8 cellular contexts compared by ENCODE assay signal in genomic region chr19:19865750-19866598, GRCh38. TPM values are rescaled to one million over a fixed set of nuclear protein-coding genes. Genes with fewer than 3 reads are reported as not detected.
DNase-seq lines count a peak whose midpoint lies in the region; ATAC-seq and TF ChIP-seq lines count a peak whose summit lies in the region.

TSS of gene ZNF253 (plus strand) at chr19:19865882. CDS start at chr19:19865997, 115 bp downstream.

- TF ChIP-seq POLR2A in adrenal gland (IDR thresholded peaks at IDR 0.05): peak; percentile 96 to 98

- ATAC-seq in HG02759 (IDR thresholded peaks at IDR 0.05; ENCODE audit: unreplicated experiment) (peak; percentile 96), T-cell (replicated peaks in 1 of 4) (peak; percentile 93 to 97 (median 95)), heart right ventricle (peak; percentile 99 to 100 (median 99))

- H3K9me3 Mint-ChIP-seq in T-cell (no peaks in the 10 kb centered on the region), type B pancreatic cell (peaks cover 4% of the 10 kb centered on the region)

- no peaks in the 10 kb centered on the region for H3K27me3 ChIP-seq in adrenal gland
- peaks cover 0 to 2% (median under 1%) of the 10 kb centered on the region in 7 donors for H3K27me3 ChIP-seq in heart right ventricle

- H3K36me3 Mint-ChIP-seq in T-cell (no peaks in the 10 kb centered on the region), type B pancreatic cell (peaks cover 34% of the 10 kb centered on the region)

- H3K4me1 ChIP-seq in adrenal gland (replicated peaks in 1 of 2) (peaks cover 19 to 28% of the 10 kb centered on the region in 2 donors), heart right ventricle (peaks cover 0 to 50% (median 32%) of the 10 kb centered on the region in 9 donors)

- TF ChIP-seq CTCF in GM12864 (IDR thresholded peaks at IDR 0.05; ENCODE audit: low read depth, low read length, missing control alignments) (no peak), adrenal gland (IDR thresholded peaks at IDR 0.05) (no peak), heart right ventricle (IDR thresholded peaks at IDR 0.05) (no peak), type B pancreatic cell (conservative IDR thresholded peaks at IDR 0.05) (no peak)

- H3K4me1 Mint-ChIP-seq in T-cell (peaks cover 30 to 43% (median 38%) of the 10 kb centered on the region in 3 donors), type B pancreatic cell (ENCODE audit: unreplicated experiment) (peaks cover 7% of the 10 kb centered on the region)

- H3K27ac Mint-ChIP-seq in T-cell: peak within 1 kb of the TSS; percentile 97 to 99
- H3K27ac Mint-ChIP-seq in type B pancreatic cell: peak within 1 kb of the TSS; percentile 100

- H3K36me3 ChIP-seq in adrenal gland (replicated peaks in 1 of 2): no peaks in the 10 kb centered on the region
- H3K36me3 ChIP-seq in heart right ventricle: no peaks in the 10 kb centered on the region

- H3K27ac ChIP-seq in adrenal gland (peak within 1 kb of the TSS; percentile 89 to 94 (median 92)), heart right ventricle (peak within 1 kb of the TSS; percentile 85 to 98 (median 92))

- WGBS in adrenal gland, 4 donors: 0 to 1% (median 0%) methylated on average over 32 to 43 of the region's 43 CpGs
- WGBS in heart right ventricle, 2 donors: 0 to 1% methylated on average over 43 of the region's 43 CpGs

- DNase-seq in GM12864 (ENCODE audit: low read depth) (peak; percentile 93), NCI-H1436 (lab: John Stamatoyannopoulos, UW) (peak; percentile 96), T-cell (peak; percentile 89 to 97 (median 95)), adrenal gland (peak; percentile 96 to 99 (median 98)), heart right ventricle (peak; percentile 96 to 99), pons (ENCODE audit: low spot score) (peak; percentile 99), type B pancreatic cell (ENCODE audit: extremely low spot score, unreplicated experiment) (peak; percentile 96)

- H3K4me3 Mint-ChIP-seq in T-cell (peak within 1 kb of the TSS; percentile 99 to 100 (median 100)), type B pancreatic cell (peak within 1 kb of the TSS; percentile 100)

- CTCF ChIA-PET in T-cell (lab: Charles Lee): interaction anchor here in 1 of 2 donors (0.5 to 1.8 kb wide), 6 partner anchors 20 to 1637 kb away, joined by 3 to 5 read pairs (median 4); partner anchors contain the start of gene ZNF93

- H3K4me3 ChIP-seq in GM12864 (ENCODE audit: low read depth, low read length) (peak within 1 kb of the TSS; percentile 98), adrenal gland (peak within 1 kb of the TSS; percentile 37 to 92 (median 82)), heart right ventricle (peak within 1 kb of the TSS; percentile 58 to 90 (median 72))

- H3K27me3 Mint-ChIP-seq in T-cell: no peaks in the 10 kb centered on the region
- no peaks in the 10 kb centered on the region for H3K27me3 Mint-ChIP-seq in type B pancreatic cell

- H3K9me3 ChIP-seq in adrenal gland (replicated peaks in 1 of 3): no peaks in the 10 kb centered on the region
- H3K9me3 ChIP-seq in heart right ventricle: peaks cover 0 to 28% (median 0%) of the 10 kb centered on the region in 11 donors

- intact Hi-C loops in adrenal gland (cut with DNase I) (no loop called here), heart right ventricle (cut with DNase I) (loop anchor here in 5 of 10 donors (5.0 kb wide), 3 partner anchors 36 to 134 kb away; partner anchors contain the start of genes ZNF93 (in 3 of the 5), ZNF506 (in 2 of the 5) and ZNF14 (in 1 of the 5))

- POLR2A ChIA-PET in T-cell (lab: Charles Lee): interaction anchor here (0.6 to 4.0 kb wide), 11 partner anchors 44 to 1278 kb away, joined by 3 to 27 read pairs (median 5); partner anchors contain the start of genes ZNF506 (in 2 of the 2) and ZNF682 (in 1 of the 2)

RNA-seq across cellular contexts. Expression of gene ZNF253, which starts in this region (rescaled TPM):
- total RNA-seq in T-cell: 10 to 100 TPM in 4 of 5 donors, 1 to 10 TPM in 1; 8.4 to 27.9 (median 21.8) TPM
- 10 to 100 TPM in 6 of 8 donors, 1 to 10 TPM in 2; 8.4 to 19.5 (median 14.4) TPM for total RNA-seq in adrenal gland
- polyA plus RNA-seq in adrenal gland: 10 to 100 TPM in 1 of 3 donors, 1 to 10 TPM in 2; 2.7 to 19.7 (median 4.3) TPM
- total RNA-seq in heart right ventricle: 10 to 100 TPM in 5 of 10 donors, 1 to 10 TPM in 5; 4.8 to 13.0 (median 9.2) TPM
- polyA plus RNA-seq in heart right ventricle: 1 to 10 TPM; 2.4 to 6.2 TPM
- total RNA-seq in type B pancreatic cell (ENCODE audit: low replicate concordance): 22.6 and 36.6 TPM in 2 replicates

Comparison
In these comparisons a context has a peak if more than half of its experiments do, and no peak if none do; other contexts are left out.
1. Peak in every context shown above with its lines: DNase-seq, ATAC-seq, H3K4me3 ChIP-seq and H3K27ac ChIP-seq.